ENCODE assay signal across 8 cellular contexts in genomic region chr3:52052831-52053306, GRCh38. TPM values are rescaled to one million over a fixed set of nuclear protein-coding genes. Genes with fewer than 3 reads are reported as not detected.
DNase-seq lines count a peak whose midpoint lies in the region; ATAC-seq and TF ChIP-seq lines count a peak whose summit lies in the region.

No MANE protein-coding gene starts in this region.

- no peak for TF ChIP-seq POLR2A in testis (IDR thresholded peaks at IDR 0.05)

- H3K27me3 Mint-ChIP-seq in activated T-cell treated with anti-CD3 and anti-CD28 coated beads, Interleukin-2, amount 50 U/mL, for 4 hours (ENCODE audit: low read depth), result no peaks in the 10 kb centered on the region
- peaks cover 0 to 4% (median 0%) of the 10 kb centered on the region in 5 donors for H3K27me3 Mint-ChIP-seq in naive thymus-derived CD4-positive, alpha-beta T cell

- H3K9me3 Mint-ChIP-seq in activated T-cell treated with anti-CD3 and anti-CD28 coated beads, Interleukin-2, amount 50 U/mL, for 4 hours, result no peaks in the 10 kb centered on the region
- peaks cover 0 to 3% (median 0%) of the 10 kb centered on the region in 11 donors for H3K9me3 Mint-ChIP-seq in naive thymus-derived CD4-positive, alpha-beta T cell

- intact Hi-C loops in naive thymus-derived CD4-positive, alpha-beta T cell (cut with micrococcal nuclease), result loop anchor here (2.0 to 10.0 kb wide), 6 partner anchors 16 to 1758 kb away; partner anchors contain the start of genes CISH (in 1 of the 2), GLT8D1 (in 1 of the 2), HYAL3 (in 1 of the 2) and IFRD2 (in 1 of the 2)
- intact Hi-C loops in testis (cut with DNase I; ENCODE audit: low total_unique reads), result loop anchor here (5.0 to 10.0 kb wide), 2 partner anchors 48 to 69 kb away; no protein-coding TSS in a partner anchor

- POLR2A ChIA-PET in naive thymus-derived CD4-positive, alpha-beta T cell (lab: Charles Lee), result interaction anchor here (0.8 to 5.2 kb wide), 8 partner anchors 9 to 169 kb away, joined by 3 to 33 read pairs (median 6); partner anchors contain the start of genes ABHD14B and RPL29

- H3K4me1 ChIP-seq in naive thymus-derived CD4-positive, alpha-beta T cell (ENCODE audit: control insufficient read depth in 2 of 2, insufficient read depth in 2 of 2, low read length in 2 of 2), result peaks cover 65 to 72% of the 10 kb centered on the region in 2 donors
- H3K4me1 ChIP-seq in testis, result peaks cover 42% of the 10 kb centered on the region

- peak overlapping the region; percentile 88 for H3K4me3 Mint-ChIP-seq in activated T-cell treated with anti-CD3 and anti-CD28 coated beads, Interleukin-2, amount 50 U/mL, for 4 hours
- peak overlapping the region; percentile 87 to 97 (median 92) for H3K4me3 Mint-ChIP-seq in naive thymus-derived CD4-positive, alpha-beta T cell

- WGBS in testis, 2 donors, result 45% methylated on average over 10 of the region's 10 CpGs; no CpG with 5 or more reads in 1 of the 2 donors

- DNase-seq in CMK (ENCODE audit: low read depth) (peak; percentile 95), MG63 (peak; percentile 34), fibroblast of mammary gland (ENCODE audit: low read depth) (peak; percentile 76), testis (peak; percentile 91), NCI-H2107 (lab: John Stamatoyannopoulos, UW) (no peak)
- no peak for DNase-seq in activated T-cell treated with anti-CD3 and anti-CD28 coated beads, Interleukin-2, amount 50 U/mL, for 4 hours
- peak in 6 of 9 donors; percentile 20 to 65 (median 28) for DNase-seq in naive thymus-derived CD4-positive, alpha-beta T cell

- H3K9me3 ChIP-seq in MG63, result no peaks in the 10 kb centered on the region
- H3K9me3 ChIP-seq in naive thymus-derived CD4-positive, alpha-beta T cell (ENCODE audit: control insufficient read depth in 2 of 3, low read length in 3 of 3), result no peaks in the 10 kb centered on the region
- no peaks in the 10 kb centered on the region for H3K9me3 ChIP-seq in testis

- no peaks in the 10 kb centered on the region for H3K27me3 ChIP-seq in MG63
- H3K27me3 ChIP-seq in naive thymus-derived CD4-positive, alpha-beta T cell (ENCODE audit: control insufficient read depth in 2 of 2, insufficient read depth in 2 of 2, low read length in 2 of 2), result no peaks in the 10 kb centered on the region
- no peaks in the 10 kb centered on the region for H3K27me3 ChIP-seq in testis

- peak overlapping the region; percentile 90 to 99 (median 92) for H3K27ac Mint-ChIP-seq in naive thymus-derived CD4-positive, alpha-beta T cell

- TF ChIP-seq CTCF in fibroblast of mammary gland (conservative IDR thresholded peaks at IDR 0.05; ENCODE audit: control insufficient read depth, insufficient read depth, low read depth, low read length) (peak; percentile 48), testis (IDR thresholded peaks at IDR 0.05) (peak; percentile 36 to 51 (median 47))

- peaks cover 24% of the 10 kb centered on the region for H3K36me3 Mint-ChIP-seq in activated T-cell treated with anti-CD3 and anti-CD28 coated beads, Interleukin-2, amount 50 U/mL, for 4 hours (ENCODE audit: insufficient read depth)
- H3K36me3 Mint-ChIP-seq in naive thymus-derived CD4-positive, alpha-beta T cell, result peaks cover 0 to 30% (median 15%) of the 10 kb centered on the region in 5 donors

- H3K27ac ChIP-seq in naive thymus-derived CD4-positive, alpha-beta T cell (ENCODE audit: low read depth, low read length), result peak overlapping the region; percentile 80
- H3K27ac ChIP-seq in testis, result peak overlapping the region; percentile 58 to 81

- ATAC-seq in activated T-cell treated with anti-CD3 and anti-CD28 coated beads, Interleukin-2, amount 50 U/mL, for 4 hours, result no peak
- no peak for ATAC-seq in naive thymus-derived CD4-positive, alpha-beta T cell
- no peak for ATAC-seq in GM21786 (IDR thresholded peaks at IDR 0.05; ENCODE audit: unreplicated experiment)

- peaks cover 26% of the 10 kb centered on the region for H3K36me3 ChIP-seq in MG63
- peaks cover 14 to 38% (median 16%) of the 10 kb centered on the region in 3 experiments for H3K36me3 ChIP-seq in naive thymus-derived CD4-positive, alpha-beta T cell (ENCODE audit: control insufficient read depth in 2 of 3, insufficient read depth in 3 of 3, low read length in 3 of 3)
- H3K36me3 ChIP-seq in testis (ENCODE audit: low read depth, missing control alignments), result no peaks in the 10 kb centered on the region

- peaks cover 61% of the 10 kb centered on the region for H3K4me1 Mint-ChIP-seq in activated T-cell treated with anti-CD3 and anti-CD28 coated beads, Interleukin-2, amount 50 U/mL, for 4 hours (ENCODE audit: low read depth)
- H3K4me1 Mint-ChIP-seq in naive thymus-derived CD4-positive, alpha-beta T cell, result peaks cover 48 to 76% (median 56%) of the 10 kb centered on the region in 7 donors

- H3K4me3 ChIP-seq in MG63 (no peak overlapping the region), fibroblast of mammary gland (ENCODE audit: control insufficient read depth, low read depth, low read length) (peak overlapping the region; percentile 24), testis (no peak overlapping the region)
- peak overlapping the region; percentile 77 for H3K4me3 ChIP-seq in naive thymus-derived CD4-positive, alpha-beta T cell (ENCODE audit: low read length)

- CTCF ChIA-PET in naive thymus-derived CD4-positive, alpha-beta T cell (lab: Charles Lee), result interaction anchor here (0.8 to 6.4 kb wide), 11 partner anchors 12 to 395 kb away, joined by 3 to 70 read pairs (median 5); partner anchors contain the start of genes PARP3 and RRP9

RNA-seq across cellular contexts. Expression of gene DUSP7, which starts 3.5 kb away (rescaled TPM):
- 2.1 and 9.7 TPM in 2 replicates for total RNA-seq in MG63 (2014; rRNA removed; shearing (Covaris generic); ENCODE audit: low replicate concordance)
- 10 to 100 TPM; 33.4 to 43.6 (median 38.1) TPM for total RNA-seq in activated T-cell treated with anti-CD3 and anti-CD28 coated beads, Interleukin-2, amount 50 U/mL, for 4 hours
- total RNA-seq in naive thymus-derived CD4-positive, alpha-beta T cell, result 10 to 100 TPM; 12.6 to 41.5 (median 40.4) TPM
- polyA plus RNA-seq in naive thymus-derived CD4-positive, alpha-beta T cell, result 1 to 10 TPM; 4.9 to 6.9 TPM
- total RNA-seq in testis, result 10 to 100 TPM; 40.6 to 48.8 TPM
- polyA plus RNA-seq in testis (ENCODE audit: insufficient read depth, low read depth, low replicate concordance), result 25.1 TPM

RNA-seq across cellular contexts. Expression of gene RPL29, which starts 57.2 kb away (rescaled TPM):
- 598 and 1,092 TPM in 2 replicates for total RNA-seq in MG63 (2014; rRNA removed; shearing (Covaris generic); ENCODE audit: low replicate concordance)
- 1,000 to 10,000 TPM; 1,732 to 1,841 (median 1,813) TPM for total RNA-seq in activated T-cell treated with anti-CD3 and anti-CD28 coated beads, Interleukin-2, amount 50 U/mL, for 4 hours
- 1,000 to 10,000 TPM; 1,152 to 1,744 (median 1,537) TPM for total RNA-seq in naive thymus-derived CD4-positive, alpha-beta T cell
- polyA plus RNA-seq in naive thymus-derived CD4-positive, alpha-beta T cell, result 1,000 to 10,000 TPM; 1,720 to 2,133 TPM
- total RNA-seq in testis, result 100 to 1,000 TPM; 491 to 999 TPM
- 965 TPM for polyA plus RNA-seq in testis (ENCODE audit: insufficient read depth, low read depth, low replicate concordance)

Comparison
In these comparisons a context has a peak if more than half of its experiments do, and no peak if none do; other contexts are left out.
1. DNase-seq: peak in CMK (single experiment), MG63 (single experiment), fibroblast of mammary gland (single experiment), naive thymus-derived CD4-positive, alpha-beta T cell (6 of 9) and testis (single experiment); none in activated T-cell treated with anti-CD3 and anti-CD28 coated beads, Interleukin-2, amount 50 U/mL, for 4 hours (single experiment) and NCI-H2107 (single experiment).
2. H3K4me3 ChIP-seq: peak in fibroblast of mammary gland (single experiment) and naive thymus-derived CD4-positive, alpha-beta T cell (single experiment); none in MG63 (single experiment) and testis (0 of 2).